Comparison of ENCODE assay signal across 8 cellular contexts in the genomic region with DNA sequence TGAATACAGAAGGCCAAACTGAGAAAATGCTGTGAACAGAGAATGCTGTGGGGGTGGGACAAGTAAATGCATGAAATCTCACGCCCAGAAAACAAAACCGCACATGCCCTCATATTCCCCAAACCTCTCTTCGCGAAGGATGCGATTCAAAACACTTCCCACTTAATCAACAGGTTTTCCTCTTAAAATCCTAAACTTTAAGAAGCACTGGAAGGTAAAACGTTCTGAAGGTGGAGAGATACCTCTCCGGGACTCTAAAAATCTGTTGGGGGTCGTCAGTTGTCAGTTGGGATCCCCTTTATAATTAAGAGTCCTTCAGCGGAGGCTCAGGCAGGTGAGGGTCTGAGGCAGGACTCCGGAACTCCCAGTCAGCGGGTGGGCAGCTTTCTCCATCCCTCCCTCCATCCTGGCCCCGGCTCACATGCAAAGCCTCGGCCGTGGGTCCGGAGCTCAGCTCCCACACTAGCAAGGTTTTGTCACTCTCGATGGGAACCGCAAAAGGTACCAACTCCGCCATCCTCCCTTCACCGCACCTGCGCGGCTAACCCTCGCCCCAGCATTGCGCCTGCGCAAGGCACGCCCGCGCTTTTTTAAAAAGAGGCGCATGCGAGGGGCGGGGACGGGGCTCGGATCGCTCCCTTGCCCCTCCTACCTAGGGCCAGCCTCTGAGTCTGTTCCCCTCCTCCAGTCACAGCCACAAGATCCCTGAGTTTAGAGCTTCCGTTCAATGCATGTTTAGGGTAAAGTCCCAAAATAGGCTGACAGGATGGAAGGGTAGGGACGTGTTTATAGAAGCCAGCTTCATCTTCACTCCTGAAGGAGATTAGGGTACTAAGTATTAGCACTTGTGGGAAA. TPM values are rescaled to one million over a fixed set of nuclear protein-coding genes. Genes with fewer than 3 reads are reported as not detected.
DNase-seq lines count a peak whose midpoint lies in the region; ATAC-seq and TF ChIP-seq lines count a peak whose summit lies in the region.

A gene with protein sequence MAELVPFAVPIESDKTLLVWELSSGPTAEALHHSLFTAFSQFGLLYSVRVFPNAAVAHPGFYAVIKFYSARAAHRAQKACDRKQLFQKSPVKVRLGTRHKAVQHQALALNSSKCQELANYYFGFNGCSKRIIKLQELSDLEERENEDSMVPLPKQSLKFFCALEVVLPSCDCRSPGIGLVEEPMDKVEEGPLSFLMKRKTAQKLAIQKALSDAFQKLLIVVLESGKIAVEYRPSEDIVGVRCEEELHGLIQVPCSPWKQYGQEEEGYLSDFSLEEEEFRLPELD (minus strand): TSS at position 563 of the 855 bp plus-strand sequence. CDS start 46 bp downstream, at position 517.

- no peak within 1 kb of the TSS for H2BK5ac ChIP-seq in trophoblast cell (ENCODE audit: low read depth, low read length, poor library complexity)

- intact Hi-C loops in CD4-positive, alpha-beta T cell (cut with DNase I, micrococcal nuclease) = no loop called here
- intact Hi-C loops in head of caudate nucleus (cut with DNase I) (no loop called here), transverse colon (cut with DNase I; ENCODE audit: low total_unique reads) (no loop called here)

- H2AK5ac ChIP-seq in trophoblast cell (ENCODE audit: low read length) = no peak within 1 kb of the TSS

- no peak for TF ChIP-seq CTCF in CD4-positive, alpha-beta T cell (IDR thresholded peaks at IDR 0.05)
- no peak for TF ChIP-seq CTCF in transverse colon (IDR thresholded peaks at IDR 0.05)

- no peaks in the 10 kb centered on the region for H3K9me3 ChIP-seq in CD4-positive, alpha-beta T cell (ENCODE audit: control insufficient read depth, low read length)
- no peaks in the 10 kb centered on the region for H3K9me3 ChIP-seq in SJSA1 (replicated peaks)
- H3K9me3 ChIP-seq in trophoblast cell (ENCODE audit: insufficient read depth, low read depth, low read length) = no peaks in the 10 kb centered on the region
- H3K9me3 ChIP-seq in transverse colon = no peaks in the 10 kb centered on the region

- peak within 1 kb of the TSS; percentile 80 for H4K12ac ChIP-seq in trophoblast cell (ENCODE audit: low read depth, low read length)

- H3K27ac Mint-ChIP-seq in CD4-positive, alpha-beta T cell = no peak within 1 kb of the TSS

- H3K27me3 ChIP-seq in CD4-positive, alpha-beta T cell (ENCODE audit: control insufficient read depth, insufficient read depth, low read length) = no peaks in the 10 kb centered on the region
- H3K27me3 ChIP-seq in SJSA1 (replicated peaks) (no peaks in the 10 kb centered on the region), trophoblast cell (ENCODE audit: insufficient read depth, low read length) (no peaks in the 10 kb centered on the region), transverse colon (peaks cover 14% of the 10 kb centered on the region)

- H3K9me3 Mint-ChIP-seq in CD4-positive, alpha-beta T cell = no peaks in the 10 kb centered on the region

- H4K91ac ChIP-seq in trophoblast cell (ENCODE audit: low read depth, low read length) = no peak within 1 kb of the TSS

- POLR2A ChIA-PET in CD4-positive, alpha-beta T cell (lab: Charles Lee) = interaction anchor here (0.7 kb wide), 1 partner anchor 59 kb away, joined by 3 read pairs; no protein-coding TSS in a partner anchor

- CTCF ChIA-PET in CD4-positive, alpha-beta T cell (lab: Charles Lee) = no interaction called here

- H2AFZ ChIP-seq in trophoblast cell (ENCODE audit: insufficient read depth, low read length, poor library complexity) = peak within 1 kb of the TSS; percentile 96

- peak within 1 kb of the TSS; percentile 86 for H4K8ac ChIP-seq in trophoblast cell (ENCODE audit: low read depth, low read length)

- in situ Hi-C loops in transverse colon (cut with MboI; ENCODE audit: low pct_ligation_motif_present in 1 of 4, low pct_unique_long_range_greater_than_20kb in 1 of 4, low sequenced_read_pairs in 3 of 4) = no loop called here

- no peak within 1 kb of the TSS for H2BK120ac ChIP-seq in trophoblast cell (ENCODE audit: insufficient read depth, low read length, poor library complexity)

- no peak within 1 kb of the TSS for H3K27ac ChIP-seq in CD4-positive, alpha-beta T cell (ENCODE audit: low read depth, low read length)
- H3K27ac ChIP-seq in SJSA1 = no peak within 1 kb of the TSS
- no peak within 1 kb of the TSS for H3K27ac ChIP-seq in trophoblast cell (ENCODE audit: low read depth, low read length)
- peak within 1 kb of the TSS in 1 of 4 donors; percentile 21 for H3K27ac ChIP-seq in transverse colon

- H3K79me1 ChIP-seq in trophoblast cell (ENCODE audit: low read length) = no peaks in the 10 kb centered on the region

- no peak within 1 kb of the TSS for H3K9ac ChIP-seq in trophoblast cell (ENCODE audit: low read length)

- no peaks in the 10 kb centered on the region for H3K36me3 Mint-ChIP-seq in CD4-positive, alpha-beta T cell (ENCODE audit: low read depth)

- H3K4me3 Mint-ChIP-seq in CD4-positive, alpha-beta T cell = peak within 1 kb of the TSS; percentile 83

- peak; percentile 52 to 73 (median 60) for DNase-seq in CD4-positive, alpha-beta T cell
- DNase-seq in NAMALWA (ENCODE audit: low spot score) (peak; percentile 80), SJSA1 (ENCODE audit: low read depth in 1 of 2, low spot score in 2 of 2) (peak; percentile 55 to 58), head of caudate nucleus (peak; percentile 20 to 87 (median 73)), trophoblast cell (peak; percentile 22 to 60), transverse colon (peak; percentile 74)
- peak; percentile 18 to 66 (median 47) for DNase-seq in activated naive CD4-positive, alpha-beta T cell (lab: John Stamatoyannopoulos, UW)

- H3K4me2 ChIP-seq in trophoblast cell (ENCODE audit: low read length) = peak within 1 kb of the TSS; percentile 95

- no peak within 1 kb of the TSS for H3K23ac ChIP-seq in trophoblast cell (ENCODE audit: low read length)

- H3K4ac ChIP-seq in trophoblast cell (ENCODE audit: low read depth, low read length) = no peak within 1 kb of the TSS

- H3K18ac ChIP-seq in trophoblast cell (ENCODE audit: low read length) = no peak within 1 kb of the TSS

- no peak for TF ChIP-seq EP300 in transverse colon (IDR thresholded peaks at IDR 0.05; ENCODE audit: low read depth)

- H3K4me1 Mint-ChIP-seq in CD4-positive, alpha-beta T cell (ENCODE audit: low read depth) = peaks cover 16% of the 10 kb centered on the region

- H3K4me3 ChIP-seq in SJSA1 (peak within 1 kb of the TSS; percentile 30), trophoblast cell (ENCODE audit: low read depth, low read length) (peak within 1 kb of the TSS; percentile 74), transverse colon (peak within 1 kb of the TSS in 3 of 4 donors; percentile 29 to 55 (median 41))

- H3K4me1 ChIP-seq in SJSA1 (replicated peaks) (peaks cover 9% of the 10 kb centered on the region; the same call in 1 of the 2 replicates), trophoblast cell (ENCODE audit: control insufficient read depth in 1 of 2, insufficient read depth in 2 of 2, low read length in 2 of 2) (peaks cover 3% of the 10 kb centered on the region in 2 experiments), transverse colon (peaks cover 2 to 13% (median 12%) of the 10 kb centered on the region in 4 donors)

- H3K27me3 Mint-ChIP-seq in CD4-positive, alpha-beta T cell = no peaks in the 10 kb centered on the region

- TF ChIP-seq POLR2A in transverse colon (IDR thresholded peaks at IDR 0.05) = no peak

- H3K36me3 ChIP-seq in SJSA1 (no peaks in the 10 kb centered on the region), trophoblast cell (ENCODE audit: control insufficient read depth in 1 of 2, insufficient read depth in 2 of 2, low read length in 2 of 2) (no peaks in the 10 kb centered on the region), transverse colon (no peaks in the 10 kb centered on the region)

- WGBS in trophoblast cell (ENCODE audit: extremely low coverage, insufficient coverage, insufficient read length) = no CpG with 5 or more reads among the region's 35 CpGs
- WGBS in transverse colon (ENCODE audit: low coverage in 1 of 2), 2 donors = 5 to 6% methylated on average over 13 to 35 of the region's 35 CpGs

- no peak within 1 kb of the TSS for H2BK12ac ChIP-seq in trophoblast cell (ENCODE audit: low read length)

- ATAC-seq in CD4-positive, alpha-beta T cell (ENCODE audit: poor library complexity) = peak; percentile 95
- peak; percentile 59 for ATAC-seq in GM21515 (IDR thresholded peaks at IDR 0.05; ENCODE audit: unreplicated experiment)

- peak within 1 kb of the TSS; percentile 40 for H3K14ac ChIP-seq in trophoblast cell (ENCODE audit: low read length)

- H3K79me2 ChIP-seq in trophoblast cell (ENCODE audit: control insufficient read depth, insufficient read depth, low read length, poor library complexity) = no peaks in the 10 kb centered on the region

RNA-seq across cellular contexts. Expression of the gene that starts here (rescaled TPM):
- not detected for total RNA-seq in CD4-positive, alpha-beta T cell
- total RNA-seq in SJSA1 (2014; rRNA removed; shearing (Covaris generic)) = 0.11 and 0.50 TPM in 2 replicates
- polyA plus RNA-seq in trophoblast cell (2013) = 1.2 TPM in 2 replicates
- total RNA-seq in transverse colon = 10 to 100 TPM in 1 of 4 donors, not detected in 3; 39.2 TPM

Comparison
In these comparisons a context has a peak if more than half of its experiments do, and no peak if none do; other contexts are left out.
1. Peak in DNase-seq and ATAC-seq in CD4-positive, alpha-beta T cell; RNA of the gene not detected or under 1 TPM.
2. Peak in DNase-seq and H3K4me3 ChIP-seq in SJSA1; RNA of the gene not detected or under 1 TPM.